In genomic region chr14:105927094-105927475, GRCh38 we compare ENCODE assay signal across 22 cellular contexts.
DNase-seq lines count a peak whose midpoint lies in the region; ATAC-seq and TF ChIP-seq lines count a peak whose summit lies in the region.
"Had no signal": no experiment of that assay in that cellular context is flagged by ENCODE, and none has a peak within 500 bp of the region (broad histone marks: within the 10 kb centered on the region; RNA-seq: fewer than 3 reads in every experiment).

No MANE protein-coding gene starts in this region.

- no peaks in the 10 kb centered on the region for H3K4me1 ChIP-seq in osteoblast (ENCODE audit: insufficient read depth, low read length)
- H3K4me1 ChIP-seq: SJSA1 had no signal

- peak; percentile 15 for DNase-seq in activated naive CD4-positive, alpha-beta T cell treated with anti-CD3 and anti-CD28 coated beads, Interleukin-2, amount 10 ng/mL, durations not matched to agents 7 days and 5 days
- no peak for DNase-seq in activated naive CD4-positive, alpha-beta T cell treated with anti-CD3 and anti-CD28 coated beads for 36 hours
- peak; percentile 68 for DNase-seq in UCSD-AML1 (lab: John Stamatoyannopoulos, UW; ENCODE audit: unreplicated experiment)
- DNase-seq in osteoblast (ENCODE audit: insufficient read length, low spot score, missing footprints), result peak; percentile 41
- no peak for DNase-seq in LoVo (ENCODE audit: low spot score)
- DNase-seq in RWPE1 (ENCODE audit: low spot score), result no peak
- DNase-seq: 8988T; CD4-positive, CD25-positive, alpha-beta regulatory T cell; COR-L47; DMS 273 treated with DMSO at 0.1 percent for 48 hours; DND-41; GOT3; KG1; MV-4-11; NCI-H187; NCI-H2107; NCI-H510A; NCI-H774; RPMI8226 had no signal

- intact Hi-C loops in activated naive CD4-positive, alpha-beta T cell treated with anti-CD3 and anti-CD28 coated beads for 36 hours (cut with micrococcal nuclease), result no loop called here

- no peak overlapping the region for H3K4me3 ChIP-seq in osteoblast (ENCODE audit: insufficient read depth, low read length)
- H3K4me3 ChIP-seq: SJSA1 had no signal

- CTCF ChIA-PET in activated naive CD4-positive, alpha-beta T cell treated with anti-CD3 and anti-CD28 coated beads, Interleukin-2, amount 10 ng/mL, durations not matched to agents 7 days and 5 days (lab: Charles Lee), result no interaction called here
- CTCF ChIA-PET in activated naive CD4-positive, alpha-beta T cell treated with anti-CD3 and anti-CD28 coated beads for 36 hours (lab: Charles Lee), result no interaction called here
- CTCF ChIA-PET in RWPE1 (lab: Yijun Ruan, JAX), result no interaction called here

- H3K27ac ChIP-seq in osteoblast (ENCODE audit: low read depth, low read length) (no peak overlapping the region), RWPE1 (no peak overlapping the region)
- H3K27ac ChIP-seq: SJSA1 had no signal

- TF ChIP-seq CTCF in osteoblast (IDR thresholded peaks at IDR 0.05; ENCODE audit: extremely low read depth, low read depth, low read length), result no peak
- TF ChIP-seq CTCF in RWPE1 (conservative IDR thresholded peaks at IDR 0.05; ENCODE audit: low read depth), result no peak

- no peak for ATAC-seq in HG03469 (IDR thresholded peaks at IDR 0.05; ENCODE audit: unreplicated experiment)

- POLR2A ChIA-PET in RWPE1 (lab: Yijun Ruan, JAX; ENCODE audit: low non-redundant PET), result no interaction called here

- H3K9me3 ChIP-seq in osteoblast (ENCODE audit: low read depth, low read length), result no peaks in the 10 kb centered on the region
- H3K9me3 ChIP-seq: SJSA1 had no signal

- H3K36me3 Mint-ChIP-seq in activated naive CD4-positive, alpha-beta T cell treated with anti-CD3 and anti-CD28 coated beads, Interleukin-2, amount 10 ng/mL, durations not matched to agents 7 days and 5 days, result no peaks in the 10 kb centered on the region
- H3K36me3 Mint-ChIP-seq in activated naive CD4-positive, alpha-beta T cell treated with anti-CD3 and anti-CD28 coated beads for 36 hours (ENCODE audit: low read depth), result no peaks in the 10 kb centered on the region
- H3K36me3 Mint-ChIP-seq: CD4-positive, CD25-positive, alpha-beta regulatory T cell had no signal

- H3K79me2 ChIP-seq in osteoblast (ENCODE audit: insufficient read depth, low read length), result no peaks in the 10 kb centered on the region

- H3K27ac Mint-ChIP-seq in activated naive CD4-positive, alpha-beta T cell treated with anti-CD3 and anti-CD28 coated beads, Interleukin-2, amount 10 ng/mL, durations not matched to agents 7 days and 5 days, result no peak overlapping the region
- H3K27ac Mint-ChIP-seq in activated naive CD4-positive, alpha-beta T cell treated with anti-CD3 and anti-CD28 coated beads for 36 hours, result no peak overlapping the region
- H3K27ac Mint-ChIP-seq: CD4-positive, CD25-positive, alpha-beta regulatory T cell had no signal

- no peaks in the 10 kb centered on the region for H3K9me3 Mint-ChIP-seq in activated naive CD4-positive, alpha-beta T cell treated with anti-CD3 and anti-CD28 coated beads, Interleukin-2, amount 10 ng/mL, durations not matched to agents 7 days and 5 days
- peaks cover 2% of the 10 kb centered on the region for H3K9me3 Mint-ChIP-seq in activated naive CD4-positive, alpha-beta T cell treated with anti-CD3 and anti-CD28 coated beads for 36 hours

- peaks cover 76% of the 10 kb centered on the region for H3K27me3 Mint-ChIP-seq in activated naive CD4-positive, alpha-beta T cell treated with anti-CD3 and anti-CD28 coated beads, Interleukin-2, amount 10 ng/mL, durations not matched to agents 7 days and 5 days
- peaks cover 25% of the 10 kb centered on the region for H3K27me3 Mint-ChIP-seq in activated naive CD4-positive, alpha-beta T cell treated with anti-CD3 and anti-CD28 coated beads for 36 hours (ENCODE audit: low read depth)

- TF ChIP-seq POLR2A in GM18951 (IDR thresholded peaks at IDR 0.05; ENCODE audit: extremely low read depth, insufficient read depth, insufficient read length), result peak; percentile 14

- H3K4me2 ChIP-seq in osteoblast (ENCODE audit: insufficient read depth, low read length), result no peak overlapping the region

- in situ Hi-C loops in GM18951 (cut with MboI; ENCODE audit: low sequenced_read_pairs, unreplicated experiment), result loop anchor here (25.0 kb wide), 1 partner anchor 265 kb away; no protein-coding TSS in a partner anchor

- no peak overlapping the region for H2AFZ ChIP-seq in osteoblast (ENCODE audit: low read length)

- no peaks in the 10 kb centered on the region for H3K36me3 ChIP-seq in osteoblast (ENCODE audit: insufficient read depth, low read length)
- H3K36me3 ChIP-seq: SJSA1 had no signal

- H4K20me1 ChIP-seq in osteoblast (ENCODE audit: insufficient read depth, low read length), result no peaks in the 10 kb centered on the region

- H3K4me1 Mint-ChIP-seq in activated naive CD4-positive, alpha-beta T cell treated with anti-CD3 and anti-CD28 coated beads, Interleukin-2, amount 10 ng/mL, durations not matched to agents 7 days and 5 days, result peaks cover 21% of the 10 kb centered on the region
- H3K4me1 Mint-ChIP-seq in activated naive CD4-positive, alpha-beta T cell treated with anti-CD3 and anti-CD28 coated beads for 36 hours (ENCODE audit: low read depth), result no peaks in the 10 kb centered on the region

- H3K4me3 Mint-ChIP-seq in activated naive CD4-positive, alpha-beta T cell treated with anti-CD3 and anti-CD28 coated beads, Interleukin-2, amount 10 ng/mL, durations not matched to agents 7 days and 5 days, result no peak overlapping the region
- H3K4me3 Mint-ChIP-seq in activated naive CD4-positive, alpha-beta T cell treated with anti-CD3 and anti-CD28 coated beads for 36 hours, result no peak overlapping the region
- H3K4me3 Mint-ChIP-seq: CD4-positive, CD25-positive, alpha-beta regulatory T cell had no signal

- H3K27me3 ChIP-seq in osteoblast (ENCODE audit: insufficient read depth, low read length), result no peaks in the 10 kb centered on the region
- H3K27me3 ChIP-seq: SJSA1 had no signal

Comparison
In these comparisons a context has a peak if more than half of its experiments do, and no peak if none do; other contexts are left out.
1. DNase-seq: peak in activated naive CD4-positive, alpha-beta T cell treated with anti-CD3 and anti-CD28 coated beads, Interleukin-2, amount 10 ng/mL, durations not matched to agents 7 days and 5 days (single experiment), UCSD-AML1 (single experiment) and osteoblast (single experiment); none in activated naive CD4-positive, alpha-beta T cell treated with anti-CD3 and anti-CD28 coated beads for 36 hours (single experiment), LoVo (single experiment) and RWPE1 (single experiment).